In genomic region chr16:66890796-66891195, GRCh38 we compare ENCODE assay signal across 23 cellular contexts. TPM values are rescaled to one million over a fixed set of nuclear protein-coding genes. Genes with fewer than 3 reads are reported as not detected.
DNase-seq lines count a peak whose midpoint lies in the region; ATAC-seq, FAIRE-seq and TF ChIP-seq lines count a peak whose summit lies in the region.
"Had no signal": no experiment of that assay in that cellular context is flagged by ENCODE, and none has a peak within 500 bp of the region (broad histone marks: within the 10 kb centered on the region; RNA-seq: fewer than 3 reads in every experiment).

No MANE protein-coding gene starts in this region.

- no peaks in the 10 kb centered on the region for H3K9me3 Mint-ChIP-seq in MCF 10A (ENCODE audit: unreplicated experiment)
- H3K9me3 Mint-ChIP-seq in activated T-helper 17 cell treated with anti-CD3 and anti-CD28 coated beads, Interleukin-2, amount 50 U/mL, for 72 hours, result no peaks in the 10 kb centered on the region
- H3K9me3 Mint-ChIP-seq: CD4-positive, alpha-beta T cell had no signal

- H3K79me2 ChIP-seq in mammary epithelial cell (ENCODE audit: insufficient read depth, low read length), result peaks cover 18% of the 10 kb centered on the region

- 65% methylated on average over 2 of the region's 2 CpGs for WGBS in mammary epithelial cell (ENCODE audit: low coverage, missing lambda C conversion rate)
- WGBS in thyroid gland, 2 donors, result 77 to 97% methylated on average over 2 of the region's 2 CpGs

- peaks cover 13% of the 10 kb centered on the region for H3K4me1 Mint-ChIP-seq in MCF 10A (ENCODE audit: insufficient read depth, unreplicated experiment)
- peaks cover 17% of the 10 kb centered on the region for H3K4me1 Mint-ChIP-seq in activated T-helper 17 cell treated with anti-CD3 and anti-CD28 coated beads, Interleukin-2, amount 50 U/mL, for 72 hours

- intact Hi-C loops in MCF 10A (cut with micrococcal nuclease) (no loop called here), mammary epithelial cell (cut with micrococcal nuclease) (no loop called here), kidney (cut with DNase I) (no loop called here), thyroid gland (cut with DNase I) (loop anchor here (10.0 kb wide), 1 partner anchor 294 kb away; the partner anchor contains the start of gene MATCAP1)

- peaks cover 3% of the 10 kb centered on the region for H3K36me3 ChIP-seq in mammary epithelial cell (ENCODE audit: insufficient read depth, low read length)
- H3K36me3 ChIP-seq in kidney (ENCODE audit: control insufficient read depth in 1 of 2, insufficient read depth in 2 of 2, low read length in 2 of 2), result peaks cover 0 to 5% of the 10 kb centered on the region in 2 donors
- H3K36me3 ChIP-seq in thyroid gland, result no peaks in the 10 kb centered on the region

- dilution Hi-C loops in mammary epithelial cell (cut with HindIII; ENCODE audit: low sequenced_read_pairs), result no loop called here

- no peaks in the 10 kb centered on the region for H4K20me1 ChIP-seq in mammary epithelial cell (ENCODE audit: insufficient read depth, low read length)

- H3K4me1 ChIP-seq in mammary epithelial cell (ENCODE audit: insufficient read depth, low read length) (peaks cover 13% of the 10 kb centered on the region), kidney (ENCODE audit: control insufficient read depth in 1 of 2, insufficient read depth in 1 of 2, low read depth in 1 of 2, low read length in 2 of 2) (peaks cover 11 to 12% of the 10 kb centered on the region in 2 donors), thyroid gland (peaks cover 37 to 54% of the 10 kb centered on the region in 2 donors)
- H3K4me1 ChIP-seq: HAP-1 had no signal

- ATAC-seq in activated T-helper 17 cell treated with anti-CD3 and anti-CD28 coated beads, Interleukin-2, amount 50 U/mL, for 72 hours (replicated peaks), result no peak

- no peaks in the 10 kb centered on the region for H3K27me3 ChIP-seq in mammary epithelial cell (ENCODE audit: insufficient read depth, low read length)
- no peaks in the 10 kb centered on the region for H3K27me3 ChIP-seq in thyroid gland

- POLR2A ChIA-PET in MCF 10A (lab: Yijun Ruan, JAX), result interaction anchor here (0.7 to 5.2 kb wide), 4 partner anchors 9 to 270 kb away, joined by 3 to 25 read pairs (median 3); partner anchors contain the start of gene PDP2

- no peak overlapping the region for H3K27ac ChIP-seq in mammary epithelial cell (ENCODE audit: insufficient read depth, low read depth, low read length)
- peak overlapping the region in 1 of 2 donors; percentile 51 for H3K27ac ChIP-seq in kidney (ENCODE audit: low read depth in 2 of 2, low read length in 2 of 2)
- H3K27ac ChIP-seq in thyroid gland, result peak overlapping the region; percentile 11 to 84 (median 62)
- H3K27ac ChIP-seq: C4-2B, GM23248 had no signal

- peak overlapping the region; percentile 23 for H3K27ac Mint-ChIP-seq in MCF 10A (ENCODE audit: low read depth, unreplicated experiment)
- peak overlapping the region; percentile 43 for H3K27ac Mint-ChIP-seq in activated T-helper 17 cell treated with anti-CD3 and anti-CD28 coated beads, Interleukin-2, amount 50 U/mL, for 72 hours
- H3K27ac Mint-ChIP-seq: CD4-positive, alpha-beta T cell had no signal

- no peak for DNase-seq in MCF 10A (ENCODE audit: unreplicated experiment)
- no peak for DNase-seq in mammary epithelial cell
- DNase-seq in kidney, result peak; percentile 18
- no peak for DNase-seq in thyroid gland
- DNase-seq in foreskin fibroblast, result no peak
- DNase-seq in hepatic stellate cell (ENCODE audit: low spot score), result no peak
- DNase-seq: AML-193; Caco-2; CD4-positive, alpha-beta T cell; DMS153; DMS79; GDM1; GM23248 had no signal

- H3K4me2 ChIP-seq in mammary epithelial cell (ENCODE audit: insufficient read depth, low read depth, low read length), result no peak overlapping the region

- BruUV-seq in MCF 10A (replicated peaks; lab: Mats Ljungman, UMichigan), result no TSS peak
- BruUV-seq in mammary epithelial cell (replicated peaks; lab: Mats Ljungman, UMichigan), result no TSS peak

- H3K4me3 ChIP-seq in mammary epithelial cell (replicated peaks in 1 of 3; ENCODE audit: insufficient read depth in 1 of 3, low read depth in 2 of 3, low read length in 3 of 3) (no peak overlapping the region), kidney (ENCODE audit: low read length in 2 of 2) (no peak overlapping the region), thyroid gland (replicated peaks in 1 of 3) (no peak overlapping the region), foreskin fibroblast (ENCODE audit: low read depth in 1 of 2, low read length in 2 of 2) (no peak overlapping the region)
- H3K4me3 ChIP-seq: GM23248, HAP-1 had no signal

- no peak overlapping the region for H3K4me3 Mint-ChIP-seq in MCF 10A (ENCODE audit: unreplicated experiment)
- no peak overlapping the region for H3K4me3 Mint-ChIP-seq in activated T-helper 17 cell treated with anti-CD3 and anti-CD28 coated beads, Interleukin-2, amount 50 U/mL, for 72 hours
- H3K4me3 Mint-ChIP-seq: CD4-positive, alpha-beta T cell had no signal

- H3K9me3 ChIP-seq in mammary epithelial cell (replicated peaks; ENCODE audit: insufficient read depth, low read length) (no peaks in the 10 kb centered on the region), kidney (ENCODE audit: control insufficient read depth in 1 of 2, low read length in 2 of 2) (no peaks in the 10 kb centered on the region), thyroid gland (no peaks in the 10 kb centered on the region)
- H3K9me3 ChIP-seq: Caco-2, HAP-1 had no signal

- TF ChIP-seq POLR2A in thyroid gland (IDR thresholded peaks at IDR 0.05), result no peak

- H3K9ac ChIP-seq in mammary epithelial cell (ENCODE audit: insufficient read depth, low read length) (no peak overlapping the region), kidney (ENCODE audit: low read length in 2 of 2) (no peak overlapping the region)
- H3K9ac ChIP-seq: GM23248 had no signal

- in situ Hi-C loops in mammary epithelial cell (cut with MboI; ENCODE audit: low sequenced_read_pairs in 2 of 2), result no loop called here

- no peak for TF ChIP-seq CTCF in MCF 10A (IDR thresholded peaks at IDR 0.05; ENCODE audit: unreplicated experiment)
- TF ChIP-seq CTCF in mammary epithelial cell (conservative IDR thresholded peaks at IDR 0.05 in 1 of 2, IDR thresholded peaks at IDR 0.05 in 1 of 2; ENCODE audit: extremely low read depth in 1 of 2, insufficient read depth in 1 of 2, low read depth in 1 of 2, low read length in 2 of 2), result no peak
- no peak for TF ChIP-seq CTCF in kidney (IDR thresholded peaks at IDR 0.05; ENCODE audit: borderline replicate concordance, extremely low read depth, insufficient read depth)
- TF ChIP-seq CTCF in thyroid gland (IDR thresholded peaks at IDR 0.05), result no peak
- TF ChIP-seq CTCF in foreskin fibroblast (IDR thresholded peaks at IDR 0.05; ENCODE audit: low read depth, low read length), result no peak

- CTCF ChIA-PET in MCF 10A (lab: Yijun Ruan, JAX) (interaction anchor here (0.5 to 2.4 kb wide), 8 partner anchors 11 to 574 kb away, joined by 3 to 8 read pairs (median 4); partner anchors contain the start of genes NAE1 and PDP2), mammary epithelial cell (lab: Charles Lee; ENCODE audit: low non-redundant PET) (no interaction called here)

- no peaks in the 10 kb centered on the region for H3K27me3 Mint-ChIP-seq in MCF 10A (ENCODE audit: insufficient read depth, unreplicated experiment)
- H3K27me3 Mint-ChIP-seq in activated T-helper 17 cell treated with anti-CD3 and anti-CD28 coated beads, Interleukin-2, amount 50 U/mL, for 72 hours, result no peaks in the 10 kb centered on the region
- H3K27me3 Mint-ChIP-seq: CD4-positive, alpha-beta T cell had no signal

- H3K36me3 Mint-ChIP-seq in MCF 10A (ENCODE audit: insufficient read depth, unreplicated experiment), result peaks cover 41% of the 10 kb centered on the region
- H3K36me3 Mint-ChIP-seq in activated T-helper 17 cell treated with anti-CD3 and anti-CD28 coated beads, Interleukin-2, amount 50 U/mL, for 72 hours (ENCODE audit: low read depth), result peaks cover 66% of the 10 kb centered on the region

- FAIRE-seq in kidney (lab: Jason Lieb, UNC), result no peak
- FAIRE-seq: A204.1, GM12892, GM18507 had no signal

- no peak overlapping the region for H2AFZ ChIP-seq in mammary epithelial cell (ENCODE audit: low read depth, low read length)
- H2AFZ ChIP-seq: GM23248 had no signal

RNA-seq across cellular contexts. Expression of gene PDP2, which starts 10.5 kb away (rescaled TPM):
- total RNA-seq in MCF 10A (2022), result 21.5 and 22.8 TPM in 2 replicates
- 10 to 100 TPM; 14.2 to 25.0 TPM for total RNA-seq in mammary epithelial cell
- 19.3 TPM for polyA plus RNA-seq in mammary epithelial cell
- polyA minus RNA-seq in mammary epithelial cell, result 14.5 TPM
- 10 to 100 TPM; 33.5 to 76.6 TPM for total RNA-seq in activated T-helper 17 cell treated with anti-CD3 and anti-CD28 coated beads, Interleukin-2, amount 50 U/mL, for 72 hours
- total RNA-seq in kidney, result 9.2 TPM
- 5.1 TPM for polyA plus RNA-seq in kidney (ENCODE audit: insufficient read depth, low read depth, low replicate concordance)
- 10 to 100 TPM; 10.7 to 34.5 (median 26.9) TPM for total RNA-seq in thyroid gland

RNA-seq across cellular contexts. Expression of gene CDH16, which starts 27.9 kb away (rescaled TPM):
- total RNA-seq in MCF 10A (2022) (0.25 TPM in 1 of 2 replicates, not detected in the other), mammary epithelial cell (under 1 TPM in 1 of 2 donors, not detected in 1; 0.28 TPM), kidney (1,188 TPM), thyroid gland (100 to 1,000 TPM in 3 of 4 donors, 10 to 100 TPM in 1; 43.1 to 166 (median 134) TPM)
- polyA plus RNA-seq in mammary epithelial cell (0.45 TPM), kidney (ENCODE audit: insufficient read depth, low read depth, low replicate concordance) (1,180 TPM)
- polyA minus RNA-seq in mammary epithelial cell, result not detected
- not detected for total RNA-seq in activated T-helper 17 cell treated with anti-CD3 and anti-CD28 coated beads, Interleukin-2, amount 50 U/mL, for 72 hours
- total RNA-seq: CD4-positive, alpha-beta T cell; Daoy; GM23248; H4; HT-29 had no signal
- polyA plus RNA-seq: BJ, GM23248 had no signal

RNA-seq across cellular contexts. Expression of gene RRAD, which starts 34.5 kb away (rescaled TPM):
- total RNA-seq in MCF 10A (2022), result 0.29 TPM in 1 of 2 replicates, not detected in the other
- 10 to 100 TPM in 1 of 2 donors, 1 to 10 TPM in 1; 1.9 to 10.3 TPM for total RNA-seq in mammary epithelial cell
- polyA plus RNA-seq in mammary epithelial cell, result 1.3 TPM
- not detected for polyA minus RNA-seq in mammary epithelial cell
- 1 to 10 TPM; 2.1 to 6.5 TPM for total RNA-seq in activated T-helper 17 cell treated with anti-CD3 and anti-CD28 coated beads, Interleukin-2, amount 50 U/mL, for 72 hours
- total RNA-seq in kidney, result 90.9 TPM
- polyA plus RNA-seq in kidney (ENCODE audit: insufficient read depth, low read depth, low replicate concordance), result 14.3 TPM
- 10 to 100 TPM in 3 of 4 donors, 1 to 10 TPM in 1; 6.1 to 15.6 (median 10.9) TPM for total RNA-seq in thyroid gland
- total RNA-seq: H4 had no signal

RNA-seq across cellular contexts. Expression of gene CIAO2B, which starts 43.4 kb away (rescaled TPM):
- total RNA-seq in MCF 10A (2022) (133 and 159 TPM in 2 replicates), mammary epithelial cell (100 to 1,000 TPM in 1 of 2 donors, 10 to 100 TPM in 1; 89.9 to 104 TPM), kidney (71.2 TPM), thyroid gland (100 to 1,000 TPM in 1 of 4 donors, 10 to 100 TPM in 3; 29.4 to 113 (median 48.3) TPM)
- polyA plus RNA-seq in mammary epithelial cell (186 TPM), kidney (ENCODE audit: insufficient read depth, low read depth, low replicate concordance) (284 TPM)
- polyA minus RNA-seq in mammary epithelial cell, result 73.9 TPM
- 100 to 1,000 TPM; 153 to 167 TPM for total RNA-seq in activated T-helper 17 cell treated with anti-CD3 and anti-CD28 coated beads, Interleukin-2, amount 50 U/mL, for 72 hours

RNA-seq across cellular contexts. Expression of gene CES2, which starts 44.5 kb away (rescaled TPM):
- 65.7 and 68.7 TPM in 2 replicates for total RNA-seq in MCF 10A (2022)
- 100 to 1,000 TPM; 110 to 130 TPM for total RNA-seq in mammary epithelial cell
- 95.4 TPM for polyA plus RNA-seq in mammary epithelial cell
- polyA minus RNA-seq in mammary epithelial cell, result 97.2 TPM
- total RNA-seq in activated T-helper 17 cell treated with anti-CD3 and anti-CD28 coated beads, Interleukin-2, amount 50 U/mL, for 72 hours, result 10 to 100 TPM; 31.2 to 31.5 TPM
- 72.1 TPM for total RNA-seq in kidney
- polyA plus RNA-seq in kidney (ENCODE audit: insufficient read depth, low read depth, low replicate concordance), result 76.9 TPM
- 10 to 100 TPM; 49.7 to 69.4 (median 53.6) TPM for total RNA-seq in thyroid gland

Comparison
In these comparisons a context has a peak if more than half of its experiments do, and no peak if none do; other contexts are left out.
1. RNA of gene CDH16, which starts 27.9 kb away (total RNA-seq): 1,188 TPM in kidney (single experiment) and 43.1 to 166 TPM in thyroid gland; 0.28 TPM in mammary epithelial cell, 0.25 TPM in MCF 10A and not detected in activated T-helper 17 cell treated with anti-CD3 and anti-CD28 coated beads, Interleukin-2, amount 50 U/mL, for 72 hours; every median in the first group is over 10 times any median in the second.